ENCODE assay signal across 17 cellular contexts in genomic region chr14:42316746-42317145, GRCh38.
"Had no signal": no experiment of that assay in that cellular context is flagged by ENCODE, and none has a peak within 500 bp of the region (broad histone marks: within the 10 kb centered on the region; RNA-seq: fewer than 3 reads in every experiment).

No MANE protein-coding gene starts in this region.

- ATAC-seq: activated CD4-positive, CD25-positive, alpha-beta regulatory T cell treated with anti-CD3 and anti-CD28 coated beads, Interleukin-2, amount 50 U/mL, for 24 hours; activated T-cell treated with anti-CD3 and anti-CD28 coated beads, Interleukin-2, amount 50 U/mL, for 72 hours; effector memory CD8-positive, alpha-beta T cell; left lobe of liver; lower lobe of right lung had no signal

- DNase-seq: activated CD4-positive, alpha-beta memory T cell treated with anti-CD3 and anti-CD28 coated beads, Interleukin-2, amount 10 ng/mL, durations not matched to agents 7 days and 5 days; activated CD4-positive, alpha-beta T cell treated with anti-CD3 and anti-CD28 coated beads, Interleukin-2, amount 10 ng/mL, durations not matched to agents 24 days and 14 days; activated effector memory CD4-positive, alpha-beta T cell treated with Interleukin-2 at 50 U/mL for 16 hours; activated naive CD4-positive, alpha-beta T cell treated with anti-CD3 and anti-CD28 coated beads for 36 hours; activated T-cell treated with anti-CD3 and anti-CD28 coated beads, Interleukin-2, amount 50 U/mL, for 72 hours; amygdala; colonic mucosa; dorsolateral prefrontal cortex; effector memory CD8-positive, alpha-beta T cell; glutamatergic neuron; immature natural killer cell; lower lobe of right lung; naive B cell; stimulated activated CD4-positive, alpha-beta T cell treated with anti-CD3 and anti-CD28 coated beads, Interleukin-2, amount 100 ng/mL, for 48 hours; stimulated activated naive CD4-positive, alpha-beta T cell had no signal
